Comparison of ENCODE assay signal across 8 cellular contexts in the genomic region with DNA sequence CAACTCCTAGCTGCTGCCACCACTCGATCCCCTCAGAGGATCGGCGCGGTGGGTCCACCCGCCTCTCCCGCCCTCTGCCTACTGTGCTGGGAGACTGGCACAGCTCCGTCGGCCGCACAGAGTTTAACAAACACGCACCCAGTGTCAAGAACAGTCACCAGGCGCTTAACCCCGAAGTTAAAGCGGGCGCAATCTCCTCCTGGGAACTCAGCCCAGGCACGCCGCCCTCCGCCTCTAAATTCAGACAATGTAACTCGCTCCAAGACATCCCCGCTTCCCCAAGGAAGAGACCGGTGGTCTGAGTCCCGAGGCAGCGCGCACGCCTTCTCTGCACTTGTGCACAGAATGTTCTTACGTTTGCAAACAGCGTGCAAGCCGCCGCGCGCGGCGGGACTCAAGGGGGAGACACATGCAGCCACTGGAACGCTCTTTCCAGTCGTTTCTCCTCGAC. TPM values are rescaled to one million over a fixed set of nuclear protein-coding genes. Genes with fewer than 3 reads are reported as not detected.
DNase-seq lines count a peak whose midpoint lies in the region; ATAC-seq and TF ChIP-seq lines count a peak whose summit lies in the region.

No MANE protein-coding gene starts in this region.

- H4K20me1 ChIP-seq in hepatocyte (ENCODE audit: insufficient read depth, poor library complexity, severe bottlenecking), result no peaks in the 10 kb centered on the region

- H3K27me3 ChIP-seq in Peyer's patch (no peaks in the 10 kb centered on the region), adipocyte (replicated peaks; ENCODE audit: control insufficient read depth, insufficient read depth, low read length) (peaks cover 73% of the 10 kb centered on the region), hepatocyte (peaks cover 85% of the 10 kb centered on the region)

- peak overlapping the region; percentile 86 to 99 (median 92) for H3K27ac ChIP-seq in Peyer's patch
- H3K27ac ChIP-seq in hepatocyte, result no peak overlapping the region

- H3K4me2 ChIP-seq in hepatocyte, result peak overlapping the region; percentile 99

- H3K4me3 ChIP-seq in AG04449 (ENCODE audit: low read depth, low read length) (peak overlapping the region; percentile 6; the same call in 1 of the 2 replicates), Peyer's patch (peak overlapping the region; percentile 65 to 83 (median 74)), adipocyte (ENCODE audit: low read length) (peak overlapping the region; percentile 67), hepatocyte (peak overlapping the region; percentile 65), retinal pigment epithelial cell (ENCODE audit: low read length) (peak overlapping the region; percentile 57)

- CTCF ChIA-PET in AG04449 (lab: Yijun Ruan, JAX), result no interaction called here

- H3K79me2 ChIP-seq in hepatocyte, result no peaks in the 10 kb centered on the region

- TF ChIP-seq POLR2A in Peyer's patch (IDR thresholded peaks at IDR 0.05), result no peak

- TF ChIP-seq CTCF in AG04449 (IDR thresholded peaks at IDR 0.05; ENCODE audit: insufficient read depth, low read length, missing control alignments), result no peak
- no peak for TF ChIP-seq CTCF in Peyer's patch (IDR thresholded peaks at IDR 0.05)
- TF ChIP-seq CTCF in hepatocyte (IDR thresholded peaks at IDR 0.05; ENCODE audit: poor library complexity), result peak; percentile 19
- no peak for TF ChIP-seq CTCF in retinal pigment epithelial cell (conservative IDR thresholded peaks at IDR 0.05; ENCODE audit: low read depth, low read length)

- POLR2A ChIA-PET in AG04449 (lab: Yijun Ruan, JAX), result no interaction called here

- ATAC-seq in GM18870 (IDR thresholded peaks at IDR 0.05; ENCODE audit: unreplicated experiment), result peak; percentile 18
- peak; percentile 23 for ATAC-seq in HG03175 (IDR thresholded peaks at IDR 0.05; ENCODE audit: unreplicated experiment)

- H3K9me2 ChIP-seq in hepatocyte (replicated peaks; ENCODE audit: insufficient read depth), result no peaks in the 10 kb centered on the region

- DNase-seq in AG04449 (ENCODE audit: low read depth, low spot score) (no peak), Peyer's patch (peak in 1 of 3 donors; percentile 54), adipocyte (ENCODE audit: low read depth) (peak; percentile 42), hepatocyte (ENCODE audit: low spot score) (peak; percentile 71), retinal pigment epithelial cell (ENCODE audit: low read depth) (no peak), NCI-H128 (lab: John Stamatoyannopoulos, UW; ENCODE audit: unreplicated experiment) (no peak)

- H2AFZ ChIP-seq in hepatocyte, result peak overlapping the region; percentile 88

- under 1% methylated on average over 32 of the region's 35 CpGs for WGBS in hepatocyte (ENCODE audit: low lambda C conversion rate, missing lambda C conversion rate)

- H3K9me3 ChIP-seq in Peyer's patch (no peaks in the 10 kb centered on the region), adipocyte (ENCODE audit: control insufficient read depth, low read length) (peaks cover 7% of the 10 kb centered on the region), hepatocyte (ENCODE audit: low read depth) (no peaks in the 10 kb centered on the region)

- H3K4me1 ChIP-seq in Peyer's patch (peaks cover 0 to 25% (median 8%) of the 10 kb centered on the region in 4 donors), adipocyte (ENCODE audit: control insufficient read depth, insufficient read depth, low read length) (peaks cover 18% of the 10 kb centered on the region), hepatocyte (ENCODE audit: insufficient read depth) (peaks cover 22% of the 10 kb centered on the region)

- peaks cover 0 to 14% (median 0%) of the 10 kb centered on the region in 3 donors for H3K36me3 ChIP-seq in Peyer's patch
- H3K36me3 ChIP-seq in adipocyte (ENCODE audit: control insufficient read depth, insufficient read depth, low read length, severe bottlenecking), result no peaks in the 10 kb centered on the region
- no peaks in the 10 kb centered on the region for H3K36me3 ChIP-seq in hepatocyte (replicated peaks; ENCODE audit: insufficient read depth, low read depth)

- no peak overlapping the region for H3K9ac ChIP-seq in adipocyte (ENCODE audit: low read length)

RNA-seq across cellular contexts. Expression of gene CXCR4, which starts 0.5 kb away (rescaled TPM):
- total RNA-seq in Peyer's patch (100 to 1,000 TPM in 1 of 4 donors, 10 to 100 TPM in 2, 1 to 10 TPM in 1; 4.9 to 446 (median 22.2) TPM), hepatocyte (6.2 and 6.4 TPM in 2 replicates)
- polyA plus RNA-seq in hepatocyte, result 2.4 and 3.8 TPM in 2 replicates

Comparison
In these comparisons a context has a peak if more than half of its experiments do, and no peak if none do; other contexts are left out.
1. DNase-seq: peak in adipocyte (single experiment) and hepatocyte (single experiment); none in AG04449 (single experiment), retinal pigment epithelial cell (single experiment) and NCI-H128 (single experiment).
2. H3K4me3 ChIP-seq: peak in every context shown above with its lines; median percentile 74 in Peyer's patch; 67 in adipocyte; 65 in hepatocyte; 57 in retinal pigment epithelial cell; 6 in AG04449.